In the genomic region with DNA sequence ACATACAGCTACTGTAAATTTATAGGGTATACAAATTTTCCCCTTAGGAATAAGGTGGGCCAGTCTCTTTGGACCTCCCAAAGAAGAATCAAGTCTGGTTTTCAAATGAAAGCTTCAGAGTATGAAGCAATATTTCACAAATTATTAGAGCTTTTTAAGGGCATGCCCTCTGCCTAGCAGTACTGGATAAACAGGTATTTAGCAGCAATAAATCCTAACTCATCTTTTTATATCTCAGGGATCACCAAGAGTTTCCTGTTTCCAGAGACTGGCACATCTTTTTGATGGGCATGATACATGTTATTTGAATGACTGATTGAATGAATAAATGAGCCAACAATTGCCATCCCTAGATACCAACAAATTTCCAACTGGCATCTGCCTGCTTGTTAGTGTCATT, we compare ENCODE assay signal across 14 cellular contexts.
A peak's percentile ranks its signal among the peaks of the same experiment; 100 is the strongest.
DNase-seq lines count a peak whose midpoint lies in the region; ATAC-seq and TF ChIP-seq lines count a peak whose summit lies in the region.
"Had no signal": no experiment of that assay in that cellular context is flagged by ENCODE, and none has a peak within 500 bp of the region (broad histone marks: within the 10 kb centered on the region; RNA-seq: fewer than 3 reads in every experiment).

No MANE protein-coding gene starts in this region.

- no peak for TF ChIP-seq RAD21 in HCT116 (IDR thresholded peaks at IDR 0.05; ENCODE audit: low read depth)

- H2BK5ac ChIP-seq in neuronal stem cell (ENCODE audit: low read length) = no peak overlapping the region

- no peak overlapping the region for H2AK5ac ChIP-seq in neuronal stem cell (ENCODE audit: low read depth, low read length)

- no peak overlapping the region for H3K4me3 ChIP-seq in HCT116 (replicated peaks in 1 of 2; ENCODE audit: low read depth in 1 of 2, low read length in 2 of 2)
- H3K4me3 ChIP-seq in Panc1 (ENCODE audit: low read depth in 2 of 2, low read length in 2 of 2) = no peak overlapping the region
- no peak overlapping the region for H3K4me3 ChIP-seq in neuronal stem cell (ENCODE audit: low read length in 2 of 2)
- no peak overlapping the region for H3K4me3 ChIP-seq in adrenal gland
- no peak overlapping the region for H3K4me3 ChIP-seq in colonic mucosa
- H3K4me3 ChIP-seq: GM23248, HAP-1 had no signal

- no peak overlapping the region for H3K18ac ChIP-seq in neuronal stem cell (ENCODE audit: low read length)

- no peak overlapping the region for H4K8ac ChIP-seq in neuronal stem cell (ENCODE audit: low read depth, low read length)

- no peaks in the 10 kb centered on the region for H3K36me3 ChIP-seq in HCT116 (ENCODE audit: control insufficient read depth in 1 of 2, insufficient read depth in 2 of 2, low read length in 2 of 2)
- no peaks in the 10 kb centered on the region for H3K36me3 ChIP-seq in Panc1 (ENCODE audit: control insufficient read depth, insufficient read depth, low read length)
- H3K36me3 ChIP-seq in neuronal stem cell (replicated peaks in 1 of 2; ENCODE audit: control insufficient read depth in 2 of 2, insufficient read depth in 2 of 2, low read length in 2 of 2) = no peaks in the 10 kb centered on the region
- H3K36me3 ChIP-seq in adrenal gland (replicated peaks in 1 of 2) = no peaks in the 10 kb centered on the region
- no peaks in the 10 kb centered on the region for H3K36me3 ChIP-seq in colonic mucosa
- H3K36me3 ChIP-seq: BE2C, HAP-1 had no signal

- H3K9ac ChIP-seq in HCT116 (ENCODE audit: low read length) (no peak overlapping the region), neuronal stem cell (ENCODE audit: low read depth, low read length, poor library complexity) (no peak overlapping the region), colonic mucosa (ENCODE audit: low read depth in 2 of 2, low read length in 2 of 2) (no peak overlapping the region)
- H3K9ac ChIP-seq: GM23248 had no signal

- no peak overlapping the region for H2BK120ac ChIP-seq in neuronal stem cell (ENCODE audit: low read depth, low read length)

- H3K27me3 ChIP-seq in HCT116 (ENCODE audit: insufficient read depth, low read length) = no peaks in the 10 kb centered on the region
- H3K27me3 ChIP-seq in Panc1 (ENCODE audit: control insufficient read depth, insufficient read depth, low read length) = no peaks in the 10 kb centered on the region
- H3K27me3 ChIP-seq in neuronal stem cell (ENCODE audit: control insufficient read depth in 3 of 3, insufficient read depth in 3 of 3, low read depth in 1 of 3, low read length in 3 of 3) = peaks cover 0 to 3% (median 0%) of the 10 kb centered on the region in 3 experiments
- H3K27me3 ChIP-seq in adrenal gland = no peaks in the 10 kb centered on the region
- no peaks in the 10 kb centered on the region for H3K27me3 ChIP-seq in colonic mucosa
- H3K27me3 ChIP-seq: BE2C had no signal

- no peaks in the 10 kb centered on the region; a peak in 1 of 4 replicates for H3K9me3 ChIP-seq in HCT116 (ENCODE audit: control insufficient read depth in 1 of 2, insufficient read depth in 1 of 2, low read depth in 1 of 2, low read length in 2 of 2)
- no peaks in the 10 kb centered on the region for H3K9me3 ChIP-seq in Panc1 (ENCODE audit: control insufficient read depth, insufficient read depth, low read depth, low read length)
- no peaks in the 10 kb centered on the region for H3K9me3 ChIP-seq in neuronal stem cell (replicated peaks in 1 of 2; ENCODE audit: control insufficient read depth in 2 of 2, insufficient read depth in 1 of 2, low read depth in 1 of 2, low read length in 2 of 2)
- no peaks in the 10 kb centered on the region for H3K9me3 ChIP-seq in adrenal gland (replicated peaks in 1 of 3)
- H3K9me3 ChIP-seq in colonic mucosa = no peaks in the 10 kb centered on the region
- H3K9me3 ChIP-seq: BE2C, HAP-1 had no signal

- POLR2A ChIA-PET in HCT116 (lab: Charles Lee) = no interaction called here
- POLR2A ChIA-PET in Panc1 (lab: Charles Lee) = no interaction called here

- no peak overlapping the region for H2BK12ac ChIP-seq in neuronal stem cell (ENCODE audit: low read length)

- TF ChIP-seq CTCF in HCT116 (IDR thresholded peaks at IDR 0.05 in 2 of 3, conservative IDR thresholded peaks at IDR 0.05 in 1 of 3; ENCODE audit: borderline replicate concordance in 1 of 3, insufficient read depth in 1 of 3, low read depth in 2 of 3, low read length in 2 of 3) (no peak), Panc1 (IDR thresholded peaks at IDR 0.05) (no peak), adrenal gland (IDR thresholded peaks at IDR 0.05) (no peak), colonic mucosa (IDR thresholded peaks at IDR 0.05) (no peak)

- no peaks in the 10 kb centered on the region for H3K79me2 ChIP-seq in HCT116 (ENCODE audit: insufficient read depth, low read length)

- H3K4ac ChIP-seq in neuronal stem cell (ENCODE audit: low read length) = no peak overlapping the region

- DNase-seq in HCT116 (ENCODE audit: low read depth, low spot score) (no peak), Panc1 (ENCODE audit: low read depth, low spot score) (no peak), neuronal stem cell (ENCODE audit: low spot score) (no peak), adrenal gland (no peak), colonic mucosa (no peak)
- DNase-seq: ACHN; BE2C; CD4-positive, CD25-positive, alpha-beta regulatory T cell; CD8-positive, alpha-beta memory T cell; COR-L47; GM23248 had no signal

- CTCF ChIA-PET in HCT116 (lab: Charles Lee) = no interaction called here
- CTCF ChIA-PET in Panc1 (lab: Charles Lee) = no interaction called here

- H3K14ac ChIP-seq in neuronal stem cell (ENCODE audit: low read length) = no peak overlapping the region

- in situ Hi-C loops in Panc1 (cut with HindIII; ENCODE audit: low pct_unique_long_range_greater_than_20kb, low sequenced_read_pairs) = no loop called here

- TF ChIP-seq POLR2A in HCT116 (IDR thresholded peaks at IDR 0.05; ENCODE audit: borderline replicate concordance, extremely low read depth, insufficient read depth, insufficient read length) (no peak), adrenal gland (IDR thresholded peaks at IDR 0.05) (no peak)

- no peak for ATAC-seq in HCT116
- no peak for ATAC-seq in Panc1
- ATAC-seq in esophagus mucosa = peak; percentile 68

- H3K9me2 ChIP-seq in HCT116 (ENCODE audit: insufficient read depth) = no peaks in the 10 kb centered on the region

- H3K4me1 ChIP-seq in HCT116 (ENCODE audit: control insufficient read depth in 1 of 2, insufficient read depth in 2 of 2, low read length in 2 of 2) (peaks cover 75 to 86% of the 10 kb centered on the region in 2 experiments), Panc1 (ENCODE audit: control insufficient read depth, insufficient read depth, low read length) (peaks cover 19% of the 10 kb centered on the region), neuronal stem cell (ENCODE audit: control insufficient read depth in 2 of 2, insufficient read depth in 1 of 2, low read depth in 1 of 2, low read length in 2 of 2) (peaks cover 16 to 26% of the 10 kb centered on the region in 2 donors), adrenal gland (replicated peaks in 1 of 2) (peaks cover 9 to 37% of the 10 kb centered on the region in 2 donors), colonic mucosa (no peaks in the 10 kb centered on the region)
- H3K4me1 ChIP-seq: HAP-1 had no signal

- RAD21 ChIA-PET in HCT116 (lab: Charles Lee; ENCODE audit: low non-redundant PET in 1 of 2, low total read pairs in 2 of 2, uncharacterized antibody in 2 of 2, unreplicated experiment in 2 of 2) = no interaction called here

- no TSS peak for BruUV-seq in HCT116 (replicated peaks; lab: Mats Ljungman, UMichigan)
- no TSS peak for BruUV-seq in Panc1 (replicated peaks; lab: Mats Ljungman, UMichigan)

- intact Hi-C loops in HCT116 (cut with micrococcal nuclease) (loop anchor here (5.0 to 10.0 kb wide), 2 partner anchors 183 to 350 kb away; no protein-coding TSS in a partner anchor), Panc1 (cut with micrococcal nuclease; ENCODE audit: unreplicated experiment) (loop anchor here (10.0 kb wide), 1 partner anchor 190 kb away; a partner anchor contains a TSS), adrenal gland (cut with DNase I) (no loop called here), colonic mucosa (cut with DNase I) (no loop called here)

- H2AFZ ChIP-seq in HCT116 (ENCODE audit: low read depth, low read length, poor library complexity, severe bottlenecking) (no peak overlapping the region), neuronal stem cell (ENCODE audit: low read length) (no peak overlapping the region)
- H2AFZ ChIP-seq: GM23248 had no signal

- no peaks in the 10 kb centered on the region for H4K20me1 ChIP-seq in HCT116 (ENCODE audit: insufficient read depth)

- no peak overlapping the region for H2BK15ac ChIP-seq in neuronal stem cell (ENCODE audit: low read length)

- H3K4me2 ChIP-seq in HCT116 (ENCODE audit: low read length) (peak overlapping the region; percentile 39; the same call in 1 of the 2 replicates), neuronal stem cell (ENCODE audit: insufficient read depth, low read length, poor library complexity, severe bottlenecking) (no peak overlapping the region)

- no peak overlapping the region for H3K23ac ChIP-seq in neuronal stem cell (ENCODE audit: low read depth, low read length, poor library complexity)

- no peak overlapping the region for H4K91ac ChIP-seq in neuronal stem cell (ENCODE audit: low read depth, low read length, poor library complexity)

- no peaks in the 10 kb centered on the region for H3K79me1 ChIP-seq in neuronal stem cell (ENCODE audit: low read depth, low read length)

- peak overlapping the region; percentile 85 for H3K27ac ChIP-seq in HCT116 (ENCODE audit: low read depth, low read length)
- H3K27ac ChIP-seq in Panc1 (ENCODE audit: low read length) = 0 out of 2 replicates have a peak overlapping the region, but pooled peaks have one; percentile 51
- no peak overlapping the region for H3K27ac ChIP-seq in neuronal stem cell (replicated peaks; ENCODE audit: low read length)
- H3K27ac ChIP-seq in adrenal gland = no peak overlapping the region
- no peak overlapping the region for H3K27ac ChIP-seq in colonic mucosa
- H3K27ac ChIP-seq: GM23248, HL-60 had no signal

TF ChIP-seq in HCT116, 20 proteins besides CTCF, POLR2A, EP300 and RAD21 (continues in another document):
- TF ChIP-seq EZH2phosphoT487 (IDR thresholded peaks at IDR 0.05; ENCODE audit: borderline replicate concordance) (no peak), YY1 (IDR thresholded peaks at IDR 0.05; ENCODE audit: extremely low read depth, insufficient replicate concordance, low read depth, low read length) (no peak), EGR1 (IDR thresholded peaks at IDR 0.05; ENCODE audit: low read depth) (no peak), CBX3 (IDR thresholded peaks at IDR 0.05; ENCODE audit: low read depth) (no peak)
- TF ChIP-seq, protein P1, sequence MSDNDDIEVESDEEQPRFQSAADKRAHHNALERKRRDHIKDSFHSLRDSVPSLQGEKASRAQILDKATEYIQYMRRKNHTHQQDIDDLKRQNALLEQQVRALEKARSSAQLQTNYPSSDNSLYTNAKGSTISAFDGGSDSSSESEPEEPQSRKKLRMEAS (IDR thresholded peaks at IDR 0.05) = no peak

Comparison
In these comparisons a context has a peak if more than half of its experiments do, and no peak if none do; other contexts are left out.
1. H3K27ac ChIP-seq: peak in HCT116 (single experiment) and Panc1 (single experiment); none in neuronal stem cell (single experiment), adrenal gland (0 of 5) and colonic mucosa (single experiment).
2. intact Hi-C loops: an anchor here in HCT116 (5.0 to 10.0 kb wide) and Panc1 (10.0 kb wide); none called in adrenal gland and colonic mucosa.